Comparison of ENCODE assay signal across 20 cellular contexts in genomic region chr12:52428121-52428520, GRCh38. TPM values are rescaled to one million over a fixed set of nuclear protein-coding genes. Genes with fewer than 3 reads are reported as not detected.
"Had no signal": no experiment of that assay in that cellular context is flagged by ENCODE, and none has a peak within 500 bp of the region (broad histone marks: within the 10 kb centered on the region; RNA-seq: fewer than 3 reads in every experiment).

No MANE protein-coding gene starts in this region.

- DNase-seq: activated CD4-positive, alpha-beta T cell treated with anti-CD3 and anti-CD28 coated beads, Interleukin-2, amount 50 U/mL, for 4 hours; activated CD4-positive, CD25-positive, alpha-beta regulatory T cell; activated naive CD4-positive, alpha-beta T cell treated with anti-CD3 and anti-CD28 coated beads for 36 hours; activated T-cell treated with anti-CD3 and anti-CD28 coated beads for 4 hours; dermis blood vessel endothelial cell; effector memory CD8-positive, alpha-beta T cell; head of caudate nucleus; kidney glomerular epithelial cell; left ventricle myocardium superior; mucosa of descending colon; naive thymus-derived CD4-positive, alpha-beta T cell; retina; stimulated activated CD4-positive, alpha-beta T cell treated with anti-CD3 and anti-CD28 coated beads, Interleukin-4, amount 100 ng/mL, for 24 hours; stimulated activated naive CD4-positive, alpha-beta T cell treated with Interleukin-2 at 50 U/mL for 16 hours had no signal

- FAIRE-seq: frontal cortex, TTC549 had no signal

- H3K4me3 ChIP-seq: mucosa of descending colon had no signal

- H3K27ac ChIP-seq: neutrophil had no signal

- H3K9me3 ChIP-seq: mucosa of descending colon, neutrophil had no signal

- H3K36me3 ChIP-seq: neutrophil had no signal

RNA-seq across cellular contexts. Expression of gene KRT75, which starts 6.0 kb away (rescaled TPM):
- total RNA-seq: activated naive CD4-positive, alpha-beta T cell treated with anti-CD3 and anti-CD28 coated beads for 36 hours; chondrocyte; dermis blood vessel endothelial cell; epithelial cell of proximal tubule; frontal cortex; left ventricle myocardium superior; mucosa of descending colon; naive thymus-derived CD4-positive, alpha-beta T cell; T-helper 2 cell treated with Interferon-gamma antibody and Interleukin-4, amounts not matched to agents 100 ng/mL and 5 ng/mL, for 36 hours had no signal
- polyA plus RNA-seq: naive thymus-derived CD4-positive, alpha-beta T cell had no signal

RNA-seq across cellular contexts. Expression of gene KRT82, which starts 22.0 kb away (rescaled TPM):
- total RNA-seq: activated naive CD4-positive, alpha-beta T cell treated with anti-CD3 and anti-CD28 coated beads for 36 hours; chondrocyte; dermis blood vessel endothelial cell; epithelial cell of proximal tubule; frontal cortex; left ventricle myocardium superior; mucosa of descending colon; naive thymus-derived CD4-positive, alpha-beta T cell; T-helper 2 cell treated with Interferon-gamma antibody and Interleukin-4, amounts not matched to agents 100 ng/mL and 5 ng/mL, for 36 hours had no signal
- polyA plus RNA-seq: naive thymus-derived CD4-positive, alpha-beta T cell had no signal

RNA-seq across cellular contexts. Expression of gene KRT6B, which starts 23.8 kb away (rescaled TPM):
- total RNA-seq: activated naive CD4-positive, alpha-beta T cell treated with anti-CD3 and anti-CD28 coated beads for 36 hours; chondrocyte; epithelial cell of proximal tubule; frontal cortex; left ventricle myocardium superior; mucosa of descending colon; naive thymus-derived CD4-positive, alpha-beta T cell; T-helper 2 cell treated with Interferon-gamma antibody and Interleukin-4, amounts not matched to agents 100 ng/mL and 5 ng/mL, for 36 hours had no signal
- polyA plus RNA-seq: naive thymus-derived CD4-positive, alpha-beta T cell had no signal

RNA-seq across cellular contexts. Expression of gene KRT84, which starts 42.7 kb away (rescaled TPM):
- total RNA-seq: activated naive CD4-positive, alpha-beta T cell treated with anti-CD3 and anti-CD28 coated beads for 36 hours; chondrocyte; dermis blood vessel endothelial cell; epithelial cell of proximal tubule; frontal cortex; left ventricle myocardium superior; mucosa of descending colon; naive thymus-derived CD4-positive, alpha-beta T cell; T-helper 2 cell treated with Interferon-gamma antibody and Interleukin-4, amounts not matched to agents 100 ng/mL and 5 ng/mL, for 36 hours had no signal
- polyA plus RNA-seq: naive thymus-derived CD4-positive, alpha-beta T cell had no signal

RNA-seq across cellular contexts. Expression of gene KRT6C, which starts 45.5 kb away (rescaled TPM):
- total RNA-seq: activated naive CD4-positive, alpha-beta T cell treated with anti-CD3 and anti-CD28 coated beads for 36 hours; chondrocyte; dermis blood vessel endothelial cell; epithelial cell of proximal tubule; frontal cortex; left ventricle myocardium superior; naive thymus-derived CD4-positive, alpha-beta T cell; T-helper 2 cell treated with Interferon-gamma antibody and Interleukin-4, amounts not matched to agents 100 ng/mL and 5 ng/mL, for 36 hours had no signal
- polyA plus RNA-seq: naive thymus-derived CD4-positive, alpha-beta T cell had no signal
